In the genomic region with DNA sequence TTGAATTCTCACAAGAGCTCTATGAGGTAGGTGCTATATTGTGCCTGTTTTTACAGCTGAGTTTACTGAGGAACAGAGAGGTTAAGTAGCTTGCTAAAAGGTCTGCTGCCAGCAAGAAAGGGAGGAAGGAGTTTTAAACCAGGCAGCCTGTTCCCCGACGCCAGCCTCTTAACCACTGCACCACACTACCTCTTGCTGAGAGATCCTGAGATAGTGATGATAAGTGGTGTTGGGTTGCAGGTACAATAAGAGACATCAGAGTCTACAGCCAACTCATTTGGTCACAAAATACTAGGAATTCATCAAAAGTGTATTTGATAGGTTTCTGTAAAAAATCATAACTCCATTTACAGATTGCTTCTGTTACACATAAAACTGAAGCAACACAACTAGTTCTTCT, we compare ENCODE assay signal across 7 cellular contexts. TPM values are rescaled to one million over a fixed set of nuclear protein-coding genes. Genes with fewer than 3 reads are reported as not detected.
"Had no signal": no experiment of that assay in that cellular context is flagged by ENCODE, and none has a peak within 500 bp of the region (broad histone marks: within the 10 kb centered on the region; RNA-seq: fewer than 3 reads in every experiment).

No MANE protein-coding gene starts in this region.

- H3K27ac Mint-ChIP-seq: IgD-negative memory B cell had no signal

- ATAC-seq: HepG2 had no signal

- H3K27me3 Mint-ChIP-seq: IgD-negative memory B cell had no signal

- H3K27ac ChIP-seq: HL-60 had no signal

- FAIRE-seq: HepG2, HTR-8/SVneo had no signal

- DNase-seq: IMR-90, KBM-7, KG1 had no signal

RNA-seq across cellular contexts. Expression of gene CCDC71L, which starts 8.0 kb away (rescaled TPM):
- polyA plus RNA-seq: HepG2 had no signal
